15 cellular contexts compared by ENCODE assay signal in genomic region chr18:62399306-62399705, GRCh38.
DNase-seq lines count a peak whose midpoint lies in the region; ATAC-seq, FAIRE-seq and TF ChIP-seq lines count a peak whose summit lies in the region.
"Had no signal": no experiment of that assay in that cellular context is flagged by ENCODE, and none has a peak within 500 bp of the region (broad histone marks: within the 10 kb centered on the region; RNA-seq: fewer than 3 reads in every experiment).

No MANE protein-coding gene starts in this region.

- TF ChIP-seq POLR2A in HepG2 (IDR thresholded peaks at IDR 0.05; ENCODE audit: insufficient read depth in 1 of 2, low read depth in 2 of 2, low read length in 2 of 2): no peak

- POLR2A ChIA-PET in PC-9 (lab: Charles Lee; ENCODE audit: unreplicated experiment): no interaction called here
- POLR2A ChIA-PET in HepG2 (lab: Yijun Ruan, JAX): interaction anchor here (4.0 kb wide), 1 partner anchor 21 kb away, joined by 19 read pairs; no protein-coding TSS in a partner anchor

- no peak overlapping the region for H3K9ac ChIP-seq in HepG2 (ENCODE audit: insufficient read depth, low read depth, low read length)

- H4K20me1 ChIP-seq in PC-9 (ENCODE audit: insufficient read depth): no peaks in the 10 kb centered on the region
- no peaks in the 10 kb centered on the region for H4K20me1 ChIP-seq in HepG2 (ENCODE audit: insufficient read depth, low read length)

- TF ChIP-seq CTCF in GM12872 (IDR thresholded peaks at IDR 0.05; ENCODE audit: insufficient read depth, low read depth, low read length) (0 out of 3 replicates have a peak, but pooled peaks have one; percentile 6), PC-9 (conservative IDR thresholded peaks at IDR 0.05) (no peak), HepG2 (CRISPR knock-in tag; IDR thresholded peaks at IDR 0.05) (no peak)

- DNase-seq in COLO668 (lab: John Stamatoyannopoulos, UW; ENCODE audit: unreplicated experiment) (peak; percentile 35), PC-9 (no peak), HepG2 (ENCODE audit: low spot score) (no peak), NCI-H146 treated with DMSO at 0.1 percent for 48 hours (lab: John Stamatoyannopoulos, UW; ENCODE audit: unreplicated experiment) (no peak)
- DNase-seq: activated CD4-positive, alpha-beta T cell treated with anti-CD3 and anti-CD28 coated beads, Interleukin-2, amount 10 ng/mL, durations not matched to agents 7 days and 5 days; activated naive CD4-positive, alpha-beta T cell treated with anti-CD3 and anti-CD28 coated beads, Interleukin-2, amount 50 U/mL, for 16 hours; GOT3; hypothalamus; psoas muscle had no signal

- H3K4me3 ChIP-seq in PC-9 (no peak overlapping the region), HepG2 (replicated peaks in 1 of 3; ENCODE audit: insufficient read depth in 1 of 3, low read depth in 2 of 3, low read length in 3 of 3) (no peak overlapping the region)
- H3K4me3 ChIP-seq: psoas muscle, suprapubic skin had no signal

- H3K4me1 ChIP-seq in PC-9 (replicated peaks; ENCODE audit: insufficient read depth): peaks cover 16% of the 10 kb centered on the region
- peaks cover 48% of the 10 kb centered on the region for H3K4me1 ChIP-seq in HepG2 (ENCODE audit: insufficient read depth, low read length)
- H3K4me1 ChIP-seq: psoas muscle, suprapubic skin had no signal

- ATAC-seq in HepG2 (no peak), HG03571 (IDR thresholded peaks at IDR 0.05; ENCODE audit: unreplicated experiment) (no peak), HG03175 (IDR thresholded peaks at IDR 0.05; ENCODE audit: unreplicated experiment) (no peak)
- ATAC-seq: psoas muscle had no signal

- H3K79me2 ChIP-seq in PC-9 (ENCODE audit: low read depth): no peaks in the 10 kb centered on the region
- H3K79me2 ChIP-seq in HepG2 (ENCODE audit: insufficient read depth, low read length): no peaks in the 10 kb centered on the region

- in situ Hi-C loops in HepG2 (cut with HindIII; ENCODE audit: extremely low pct_ligation_motif_present, low pct_unique_long_range_greater_than_20kb): loop anchor here (10.0 kb wide), 1 partner anchor 75 kb away; the partner anchor contains the start of gene TNFRSF11A

- CTCF ChIA-PET in PC-9 (lab: Charles Lee) (no interaction called here), HepG2 (lab: Yijun Ruan, JAX; ENCODE audit: low intra/inter-chr PET ratio, low total read pairs) (interaction anchor here (1.3 kb wide), 1 partner anchor 74 kb away, joined by 5 read pairs; the partner anchor contains the start of gene TNFRSF11A)

- BruUV-seq in PC-9 (replicated peaks; lab: Mats Ljungman, UMichigan): no TSS peak
- BruUV-seq in HepG2 (replicated peaks; lab: Mats Ljungman, UMichigan): no TSS peak

- H3K36me3 ChIP-seq in PC-9 (ENCODE audit: low read depth) (no peaks in the 10 kb centered on the region), HepG2 (replicated peaks in 1 of 2; ENCODE audit: control insufficient read depth in 1 of 2, insufficient read depth in 2 of 2, low read length in 2 of 2) (no peaks in the 10 kb centered on the region)
- H3K36me3 ChIP-seq: suprapubic skin had no signal

- H3K9me3 ChIP-seq in PC-9 (ENCODE audit: insufficient read depth, low read depth) (no peaks in the 10 kb centered on the region), HepG2 (ENCODE audit: low read length) (no peaks in the 10 kb centered on the region)
- H3K9me3 ChIP-seq: psoas muscle, suprapubic skin had no signal

- H3K27me3 ChIP-seq in PC-9 (ENCODE audit: insufficient read depth, low read depth) (no peaks in the 10 kb centered on the region), HepG2 (ENCODE audit: control insufficient read depth in 1 of 2, insufficient read depth in 2 of 2, low read length in 2 of 2) (no peaks in the 10 kb centered on the region)
- H3K27me3 ChIP-seq: suprapubic skin had no signal

- intact Hi-C loops in PC-9 (cut with micrococcal nuclease; ENCODE audit: unreplicated experiment) (no loop called here), HepG2 (cut with micrococcal nuclease; ENCODE audit: unreplicated experiment) (no loop called here)

- TF ChIP-seq RAD21 in HepG2 (CRISPR knock-in tag; IDR thresholded peaks at IDR 0.05): no peak

- H2AFZ ChIP-seq in PC-9 (0 out of 2 replicates have a peak overlapping the region, but pooled peaks have one; percentile 67), HepG2 (ENCODE audit: low read length) (no peak overlapping the region)

- peaks cover 7% of the 10 kb centered on the region for H3F3A ChIP-seq in PC-9 (ENCODE audit: insufficient read depth, low read depth)

- WGBS in HepG2 (ENCODE audit: low lambda C conversion rate): 50% methylated on average over 2 of the region's 2 CpGs

- FAIRE-seq in HepG2 (lab: Jason Lieb, UNC): no peak
- FAIRE-seq: colon, keratinocyte had no signal

- H3K9me2 ChIP-seq in PC-9 (ENCODE audit: insufficient read depth): no peaks in the 10 kb centered on the region

- no peak for TF ChIP-seq EP300 in HepG2 (IDR thresholded peaks at IDR 0.05; ENCODE audit: low read depth in 2 of 2, low read length in 2 of 2)
- TF ChIP-seq EP300 in HepG2 (CRISPR knock-in tag; IDR thresholded peaks at IDR 0.05; ENCODE audit: borderline replicate concordance): no peak

- H3K4me2 ChIP-seq in PC-9 (peak overlapping the region; percentile 50), HepG2 (ENCODE audit: low read depth, low read length) (peak overlapping the region; percentile 70)

- peak overlapping the region; percentile 24; the same call in 1 of the 2 replicates for H3K27ac ChIP-seq in PC-9
- H3K27ac ChIP-seq in HepG2 (ENCODE audit: extremely low read length, insufficient read depth, low read length): no peak overlapping the region
- H3K27ac ChIP-seq: psoas muscle, suprapubic skin had no signal

TF ChIP-seq in HepG2, 621 proteins besides CTCF, POLR2A, EP300 and RAD21 (continues in another document):
- TF ChIP-seq CBX2 (IDR thresholded peaks at IDR 0.05; ENCODE audit: low read depth, low read length) (no peak), CBX2 (CRISPR knock-in tag; IDR thresholded peaks at IDR 0.05; ENCODE audit: low read depth) (no peak), ZNF7 (CRISPR knock-in tag; IDR thresholded peaks at IDR 0.05) (no peak), ZNF460 (CRISPR knock-in tag; IDR thresholded peaks at IDR 0.05; ENCODE audit: borderline replicate concordance) (no peak), ZBED4 (CRISPR knock-in tag; IDR thresholded peaks at IDR 0.05; ENCODE audit: borderline replicate concordance) (no peak), ATF7-NPFF (CRISPR knock-in tag; IDR thresholded peaks at IDR 0.05; ENCODE audit: low read depth) (no peak), PHF20 (CRISPR knock-in tag; IDR thresholded peaks at IDR 0.05) (no peak), ZBTB49 (CRISPR knock-in tag; IDR thresholded peaks at IDR 0.05; ENCODE audit: borderline replicate concordance) (no peak), NR0B2 (CRISPR knock-in tag; IDR thresholded peaks at IDR 0.05) (no peak), KLF13 (CRISPR knock-in tag; IDR thresholded peaks at IDR 0.05) (no peak), ZNF883 (CRISPR knock-in tag; IDR thresholded peaks at IDR 0.05; ENCODE audit: not compliant biosample characterization) (no peak), CHCHD3 (CRISPR knock-in tag; IDR thresholded peaks at IDR 0.05) (no peak), RNF2 (conservative IDR thresholded peaks at IDR 0.05; ENCODE audit: low read depth) (no peak), NBN (conservative IDR thresholded peaks at IDR 0.05) (no peak)
